ENCODE assay signal across 1 cellular context in the genomic region with DNA sequence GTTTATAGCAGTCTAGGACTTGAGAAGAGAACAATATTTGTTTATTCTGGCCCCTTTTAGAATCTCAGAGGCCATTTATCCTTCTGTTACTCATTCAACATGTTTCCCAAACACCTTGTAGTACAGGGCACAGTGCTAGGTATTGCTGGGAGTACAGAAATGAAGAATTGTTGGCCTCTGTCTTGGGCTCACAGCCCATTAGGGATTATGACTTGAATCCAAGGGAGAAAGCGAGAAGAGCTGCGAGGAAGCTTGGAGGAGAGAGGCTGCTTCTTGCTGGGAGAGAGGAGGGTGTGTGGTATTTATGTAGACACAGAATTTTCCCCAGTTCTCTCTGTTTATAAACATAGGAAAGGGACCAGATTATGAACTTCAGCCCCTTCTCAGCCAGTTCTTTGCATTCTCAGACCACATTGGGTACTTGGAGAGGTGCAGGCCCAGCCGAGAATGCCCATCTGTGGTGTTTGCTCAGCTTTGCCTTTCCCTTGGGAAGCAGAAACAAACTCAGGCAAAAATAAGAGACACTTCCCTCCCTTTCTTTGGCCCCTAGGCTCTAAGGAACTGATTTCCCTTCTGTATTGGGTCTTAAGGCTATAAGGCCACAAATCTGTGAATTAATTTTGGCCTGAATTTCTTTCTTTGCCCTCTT.
TF ChIP-seq lines count a peak whose summit lies in the region.

No MANE protein-coding gene starts in this region.

TF ChIP-seq in HepG2, 621 proteins besides CTCF, POLR2A, EP300 and RAD21:
- no peak for TF ChIP-seq ZNF549 (CRISPR knock-in tag; IDR thresholded peaks at IDR 0.05)
- TF ChIP-seq MTA1 (CRISPR knock-in tag; IDR thresholded peaks at IDR 0.05; ENCODE audit: borderline replicate concordance), result no peak
- no peak for TF ChIP-seq PHF21A (CRISPR knock-in tag; IDR thresholded peaks at IDR 0.05)
